Comparison of ENCODE assay signal across 9 cellular contexts in genomic region chr9:86282077-86282978, GRCh38. TPM values are rescaled to one million over a fixed set of nuclear protein-coding genes. Genes with fewer than 3 reads are reported as not detected.
A peak's percentile ranks its signal among the peaks of the same experiment; 100 is the strongest.
DNase-seq lines count a peak whose midpoint lies in the region; ATAC-seq, FAIRE-seq and TF ChIP-seq lines count a peak whose summit lies in the region.
"Had no signal": no experiment of that assay in that cellular context is flagged by ENCODE, and none has a peak within 500 bp of the region (broad histone marks: within the 10 kb centered on the region; RNA-seq: fewer than 3 reads in every experiment).

Gene ISCA1 (minus strand): TSS chr9:86282538. CDS start chr9:86282458, 80 bp downstream.

- peak; percentile 70 for ATAC-seq in HG03378 (IDR thresholded peaks at IDR 0.05; ENCODE audit: unreplicated experiment)

- H3K4me3 ChIP-seq in kidney (ENCODE audit: low read length in 2 of 2), result peak within 1 kb of the TSS; percentile 90 to 96

- peak; percentile 63 to 78 for DNase-seq in AML-193 (lab: John Stamatoyannopoulos, UW)
- DNase-seq in NCI-H446 treated with DMSO at 0.1 percent for 48 hours (lab: John Stamatoyannopoulos, UW), result peak; percentile 73
- DNase-seq in activated CD4-positive, alpha-beta T cell treated with anti-CD3 and anti-CD28 coated beads for 1 hour, result peak; percentile 94
- DNase-seq in cerebellar nuclear complex (lab: John Stamatoyannopoulos, UW), result peak; percentile 48 to 80
- DNase-seq in kidney, result peak; percentile 99
- peak; percentile 99 for DNase-seq in stimulated activated CD4-positive, alpha-beta T cell treated with anti-CD3 and anti-CD28 coated beads, Interleukin-15, amount 100 ng/mL, for 24 hours

- intact Hi-C loops in kidney (cut with DNase I), result no loop called here

- no peaks in the 10 kb centered on the region for H3K9me3 ChIP-seq in kidney (ENCODE audit: control insufficient read depth in 1 of 2, low read length in 2 of 2)

- H3K9ac ChIP-seq in kidney (ENCODE audit: low read length in 2 of 2), result peak within 1 kb of the TSS; percentile 96 to 98

- FAIRE-seq in kidney (lab: Jason Lieb, UNC), result no peak
- FAIRE-seq: endometrium had no signal

- peaks cover 4% of the 10 kb centered on the region in 2 donors for H3K36me3 ChIP-seq in kidney (ENCODE audit: control insufficient read depth in 1 of 2, insufficient read depth in 2 of 2, low read length in 2 of 2)

- peak; percentile 5 for TF ChIP-seq CTCF in kidney (IDR thresholded peaks at IDR 0.05; ENCODE audit: borderline replicate concordance, extremely low read depth, insufficient read depth)

- H3K27ac ChIP-seq in kidney (ENCODE audit: low read depth in 2 of 2, low read length in 2 of 2), result peak within 1 kb of the TSS; percentile 96

- peaks cover 8 to 13% of the 10 kb centered on the region in 2 donors for H3K4me1 ChIP-seq in kidney (ENCODE audit: control insufficient read depth in 1 of 2, insufficient read depth in 1 of 2, low read depth in 1 of 2, low read length in 2 of 2)

- peak; percentile 71 for TF ChIP-seq POLR2A in GM19099 (IDR thresholded peaks at IDR 0.05; ENCODE audit: extremely low read depth, insufficient read length, low read depth)

RNA-seq across cellular contexts. Expression of gene ISCA1, which starts in this region (rescaled TPM):
- total RNA-seq in kidney, result 31.0 TPM
- polyA plus RNA-seq in kidney (ENCODE audit: insufficient read depth, low read depth, low replicate concordance), result 67.1 TPM

Comparison
In these comparisons a context has a peak if more than half of its experiments do, and no peak if none do; other contexts are left out.
1. Peak in every context shown above with its lines: DNase-seq, ATAC-seq, H3K4me3 ChIP-seq and H3K27ac ChIP-seq.